ENCODE assay signal across 12 cellular contexts in the genomic region with DNA sequence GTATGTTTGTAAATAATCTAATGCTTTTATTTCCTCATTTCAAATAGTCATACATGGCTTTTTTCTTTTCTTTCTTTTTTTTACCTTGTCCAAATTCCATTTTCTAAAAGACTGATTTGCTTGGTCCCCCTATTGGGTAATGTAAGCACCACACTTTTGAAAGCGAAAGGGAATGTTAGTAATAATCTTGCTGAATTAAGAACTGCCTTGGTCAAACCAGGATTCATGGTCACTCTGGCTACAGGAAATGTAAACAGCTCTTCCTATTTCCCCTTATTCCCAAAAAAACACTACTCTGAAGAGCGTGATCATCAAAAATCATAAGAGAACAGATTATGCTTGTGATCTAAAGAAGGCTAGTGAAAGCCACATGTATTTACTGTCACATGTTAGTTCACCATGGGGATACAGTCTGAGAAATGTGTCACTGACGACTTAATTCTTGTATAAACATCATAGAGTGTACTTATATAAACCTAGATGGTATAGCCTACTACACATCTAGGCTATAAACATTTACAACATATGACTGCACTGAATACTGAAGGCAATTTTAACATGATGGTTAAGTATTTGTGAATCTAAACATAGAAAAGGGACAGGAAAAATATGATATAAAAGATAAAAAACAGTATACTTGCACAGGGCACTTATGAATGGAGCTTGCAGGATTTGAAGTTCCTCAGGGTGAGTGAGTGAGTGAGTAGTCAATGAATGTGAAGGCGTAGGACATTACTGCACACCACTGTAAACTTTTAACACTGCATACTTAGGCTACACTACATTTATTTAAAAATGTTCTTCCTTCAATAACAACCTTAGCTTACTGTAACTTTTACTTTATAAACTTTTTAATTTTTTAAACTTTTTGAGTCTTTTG.
DNase-seq lines count a peak whose midpoint lies in the region; ATAC-seq and TF ChIP-seq lines count a peak whose summit lies in the region.
"Had no signal": no experiment of that assay in that cellular context is flagged by ENCODE, and none has a peak within 500 bp of the region (broad histone marks: within the 10 kb centered on the region; RNA-seq: fewer than 3 reads in every experiment).

No MANE protein-coding gene starts in this region.

- H3K4me3 Mint-ChIP-seq in chondrocyte (ENCODE audit: unreplicated experiment): no peak overlapping the region
- no peak overlapping the region for H3K4me3 Mint-ChIP-seq in CD4-positive, alpha-beta memory T cell
- H3K4me3 Mint-ChIP-seq: CD4-positive, CD25-positive, alpha-beta regulatory T cell had no signal

- WGBS in lung, 2 donors: 63 to 80% methylated on average over 4 of the region's 4 CpGs

- H3K4me1 ChIP-seq in lung (ENCODE audit: control insufficient read depth in 2 of 2, insufficient read depth in 2 of 2, low read length in 2 of 2) (peaks cover 0 to 2% of the 10 kb centered on the region in 2 donors), ascending aorta (no peaks in the 10 kb centered on the region)
- no peaks in the 10 kb centered on the region for H3K4me1 ChIP-seq in CD4-positive, alpha-beta memory T cell (ENCODE audit: insufficient read depth, low read length)
- H3K4me1 ChIP-seq: psoas muscle had no signal

- H3K27ac ChIP-seq in lung (ENCODE audit: low read depth in 1 of 2, low read length in 1 of 2) (no peak overlapping the region), ascending aorta (no peak overlapping the region)
- H3K27ac ChIP-seq in CD4-positive, alpha-beta memory T cell (ENCODE audit: low read depth, low read length): no peak overlapping the region
- H3K27ac ChIP-seq: coronary artery, psoas muscle had no signal

- peak; percentile 34 for ATAC-seq in lung (ENCODE audit: insufficient read depth, low FRiP score)
- ATAC-seq: psoas muscle had no signal

- TF ChIP-seq CTCF in AG04449 (IDR thresholded peaks at IDR 0.05; ENCODE audit: insufficient read depth, low read length, missing control alignments): peak; percentile 5
- TF ChIP-seq CTCF in chondrocyte (IDR thresholded peaks at IDR 0.05): peak; percentile 59
- no peak for TF ChIP-seq CTCF in lung (IDR thresholded peaks at IDR 0.05; ENCODE audit: control extremely low read depth, extremely low read depth)
- TF ChIP-seq CTCF in ascending aorta (IDR thresholded peaks at IDR 0.05): no peak

- H3K4me3 ChIP-seq in AG04449 (ENCODE audit: low read depth, low read length): no peak overlapping the region
- H3K4me3 ChIP-seq in lung: no peak overlapping the region
- no peak overlapping the region for H3K4me3 ChIP-seq in CD4-positive, alpha-beta memory T cell (ENCODE audit: low read length in 2 of 2)
- no peak overlapping the region for H3K4me3 ChIP-seq in ascending aorta
- H3K4me3 ChIP-seq: coronary artery, psoas muscle had no signal

- peaks cover 9% of the 10 kb centered on the region for H3K4me1 Mint-ChIP-seq in chondrocyte (ENCODE audit: low read depth)
- peaks cover 0 to 2% (median under 1%) of the 10 kb centered on the region in 4 donors for H3K4me1 Mint-ChIP-seq in CD4-positive, alpha-beta memory T cell

- intact Hi-C loops in CD4-positive, alpha-beta memory T cell (cut with micrococcal nuclease): no loop called here
- intact Hi-C loops in ascending aorta (cut with DNase I): no loop called here

- peak overlapping the region; percentile 77 for H3K27ac Mint-ChIP-seq in chondrocyte (ENCODE audit: unreplicated experiment)
- no peak overlapping the region for H3K27ac Mint-ChIP-seq in CD4-positive, alpha-beta memory T cell

- H3K36me3 ChIP-seq in lung (ENCODE audit: control insufficient read depth in 2 of 2, insufficient read depth in 2 of 2, low read length in 2 of 2) (peaks cover 4 to 9% of the 10 kb centered on the region in 2 donors), ascending aorta (peaks cover 5 to 6% of the 10 kb centered on the region in 2 donors)
- peaks cover 4% of the 10 kb centered on the region for H3K36me3 ChIP-seq in CD4-positive, alpha-beta memory T cell (ENCODE audit: insufficient read depth, low read length)

- CTCF ChIA-PET in AG04449 (lab: Yijun Ruan, JAX): interaction anchor here (0.7 to 1.0 kb wide), 3 partner anchors 14 to 270 kb away, joined by 3 to 4 read pairs (median 3); a partner anchor contains a TSS
- CTCF ChIA-PET in CD4-positive, alpha-beta memory T cell (lab: Charles Lee; ENCODE audit: partially characterized antibody): no interaction called here

- no peaks in the 10 kb centered on the region for H3K9me3 Mint-ChIP-seq in chondrocyte (ENCODE audit: low read depth)
- no peaks in the 10 kb centered on the region for H3K9me3 Mint-ChIP-seq in CD4-positive, alpha-beta memory T cell
- H3K9me3 Mint-ChIP-seq: CD4-positive, CD25-positive, alpha-beta regulatory T cell had no signal

- H3K9me3 ChIP-seq in lung (ENCODE audit: control insufficient read depth in 2 of 2, insufficient read depth in 1 of 2, low read length in 1 of 2) (no peaks in the 10 kb centered on the region), ascending aorta (no peaks in the 10 kb centered on the region)
- no peaks in the 10 kb centered on the region for H3K9me3 ChIP-seq in CD4-positive, alpha-beta memory T cell (ENCODE audit: control insufficient read depth in 1 of 2, low read length in 2 of 2)
- H3K9me3 ChIP-seq: psoas muscle had no signal

- POLR2A ChIA-PET in AG04449 (lab: Yijun Ruan, JAX): no interaction called here
- POLR2A ChIA-PET in CD4-positive, alpha-beta memory T cell (lab: Charles Lee; ENCODE audit: partially characterized antibody): no interaction called here

- H3K36me3 Mint-ChIP-seq in chondrocyte (ENCODE audit: low read depth): peaks cover 3% of the 10 kb centered on the region
- H3K36me3 Mint-ChIP-seq in CD4-positive, alpha-beta memory T cell: peaks cover 33 to 46% of the 10 kb centered on the region in 2 donors

- no peaks in the 10 kb centered on the region for H3K27me3 ChIP-seq in lung (ENCODE audit: control insufficient read depth, insufficient read depth)
- H3K27me3 ChIP-seq in CD4-positive, alpha-beta memory T cell (ENCODE audit: insufficient read depth, low read length): no peaks in the 10 kb centered on the region
- H3K27me3 ChIP-seq in ascending aorta: no peaks in the 10 kb centered on the region

- no peaks in the 10 kb centered on the region for H3K27me3 Mint-ChIP-seq in chondrocyte (ENCODE audit: low read depth)
- no peaks in the 10 kb centered on the region for H3K27me3 Mint-ChIP-seq in CD4-positive, alpha-beta memory T cell
- H3K27me3 Mint-ChIP-seq: CD4-positive, CD25-positive, alpha-beta regulatory T cell had no signal

- DNase-seq in AG04449 (ENCODE audit: low read depth, low spot score) (peak; percentile 58), HT1080 (ENCODE audit: low read depth) (peak; percentile 76), chondrocyte (ENCODE audit: low spot score) (no peak), lung (ENCODE audit: low spot score) (no peak), EL (no peak), ascending aorta (ENCODE audit: low spot score in 2 of 2) (no peak)
- no peak for DNase-seq in activated CD4-positive, alpha-beta T cell treated with anti-CD3 and anti-CD28 coated beads for 4 hours
- no peak for DNase-seq in CD4-positive, alpha-beta memory T cell
- DNase-seq: CD4-positive, CD25-positive, alpha-beta regulatory T cell; NCI-H524 treated with DMSO at 0.1 percent for 48 hours; psoas muscle had no signal

Comparison
In these comparisons a context has a peak if more than half of its experiments do, and no peak if none do; other contexts are left out.
1. DNase-seq: peak in AG04449 (single experiment) and HT1080 (single experiment); none in chondrocyte (single experiment), lung (single experiment), EL (single experiment), activated CD4-positive, alpha-beta T cell treated with anti-CD3 and anti-CD28 coated beads for 4 hours (0 of 2), CD4-positive, alpha-beta memory T cell (0 of 5) and ascending aorta (0 of 2).
2. CTCF ChIP-seq: peak in AG04449 (single experiment) and chondrocyte (single experiment); none in lung (single experiment) and ascending aorta (0 of 3).